8 cellular contexts compared by ENCODE assay signal in genomic region chr5:43396762-43397304, GRCh38. TPM values are rescaled to one million over a fixed set of nuclear protein-coding genes. Genes with fewer than 3 reads are reported as not detected.
DNase-seq lines count a peak whose midpoint lies in the region; ATAC-seq, FAIRE-seq and TF ChIP-seq lines count a peak whose summit lies in the region.

No MANE protein-coding gene starts in this region.

- FAIRE-seq in H1 (lab: Jason Lieb, UNC) = no peak

- no peak overlapping the region for H3K23ac ChIP-seq in H1 (ENCODE audit: insufficient read length)

- no peaks in the 10 kb centered on the region for H3K36me3 ChIP-seq in H1 (ENCODE audit: control insufficient read depth in 2 of 4, insufficient read depth in 4 of 4, low read length in 3 of 4)
- no peaks in the 10 kb centered on the region for H3K36me3 ChIP-seq in naive thymus-derived CD4-positive, alpha-beta T cell (ENCODE audit: control insufficient read depth in 2 of 3, insufficient read depth in 3 of 3, low read length in 3 of 3)

- H3K4me2 ChIP-seq in H1 (ENCODE audit: insufficient read depth in 1 of 2, low read depth in 2 of 2, low read length in 2 of 2) = peak overlapping the region; percentile 64 to 89

- no peaks in the 10 kb centered on the region for H3K79me1 ChIP-seq in H1 (ENCODE audit: low read depth, low read length)

- H3K23me2 ChIP-seq in H1 (ENCODE audit: low read depth, low read length) = no peaks in the 10 kb centered on the region

- peaks cover 18% of the 10 kb centered on the region for H3K36me3 Mint-ChIP-seq in CD4-positive, alpha-beta T cell (ENCODE audit: low read depth)
- H3K36me3 Mint-ChIP-seq in naive thymus-derived CD4-positive, alpha-beta T cell = peaks cover 0 to 25% (median 11%) of the 10 kb centered on the region in 5 donors

- H2BK20ac ChIP-seq in H1 (ENCODE audit: low read length) = no peak overlapping the region

- H3K27me3 ChIP-seq in CD4-positive, alpha-beta T cell (ENCODE audit: control insufficient read depth, insufficient read depth, low read length) = no peaks in the 10 kb centered on the region
- peaks cover 0 to 10% (median 6%) of the 10 kb centered on the region in 4 experiments; a peak in 5 of 7 replicates for H3K27me3 ChIP-seq in H1 (replicated peaks in 1 of 4; ENCODE audit: control insufficient read depth in 3 of 4, extremely low read depth in 1 of 4, insufficient read depth in 3 of 4, low read length in 3 of 4)
- H3K27me3 ChIP-seq in naive thymus-derived CD4-positive, alpha-beta T cell (ENCODE audit: control insufficient read depth in 2 of 2, insufficient read depth in 2 of 2, low read length in 2 of 2) = no peaks in the 10 kb centered on the region

- intact Hi-C loops in CD4-positive, alpha-beta T cell (cut with DNase I, micrococcal nuclease) = loop anchor here in 1 of 2 experiments (1.0 to 10.0 kb wide), 3 partner anchors 84 to 332 kb away; partner anchors contain the start of genes HMGCS1 and TMEM267
- intact Hi-C loops in naive thymus-derived CD4-positive, alpha-beta T cell (cut with micrococcal nuclease) = loop anchor here (1.0 to 5.0 kb wide), 12 partner anchors 84 to 1475 kb away; partner anchors contain the start of genes PAIP1 (in 2 of the 2), HMGCS1 (in 1 of the 2), NNT (in 1 of the 2) and TMEM267 (in 1 of the 2)

- 0 out of 3 replicates have a peak, but pooled peaks of 1 of the 2 experiments have one; percentile 27 for TF ChIP-seq POLR2A in H1 (IDR thresholded peaks at IDR 0.05; ENCODE audit: control extremely low read depth in 1 of 2, low read depth in 2 of 2, low read length in 2 of 2)

- peak overlapping the region; percentile 55; the same call in 1 of the 2 replicates for H2BK12ac ChIP-seq in H1 (ENCODE audit: low read depth, low read length)

- TF ChIP-seq RAD21 in H1 (IDR thresholded peaks at IDR 0.05 in 1 of 2, conservative IDR thresholded peaks at IDR 0.05 in 1 of 2; ENCODE audit: low read depth in 2 of 2, low read length in 2 of 2) = no peak

- H3K27me3 Mint-ChIP-seq in CD4-positive, alpha-beta T cell = no peaks in the 10 kb centered on the region
- no peaks in the 10 kb centered on the region for H3K27me3 Mint-ChIP-seq in naive thymus-derived CD4-positive, alpha-beta T cell
- no peaks in the 10 kb centered on the region for H3K27me3 Mint-ChIP-seq in stimulated activated naive CD8-positive, alpha-beta T cell treated with anti-CD3 and anti-CD28 coated beads, Interleukin-15, amount 100 ng/mL, for 72 hours

- H3K4me3 ChIP-seq in H1 (ENCODE audit: extremely low read depth in 1 of 4, insufficient read depth in 2 of 4, low read depth in 3 of 4, low read length in 4 of 4) = peak overlapping the region; percentile 40 to 53 (median 48); a peak in 7 of 8 replicates
- H3K4me3 ChIP-seq in naive thymus-derived CD4-positive, alpha-beta T cell (ENCODE audit: low read length) = peak overlapping the region; percentile 80

- H4K91ac ChIP-seq in H1 (replicated peaks; ENCODE audit: insufficient read length, low read length) = no peak overlapping the region

- no peak for TF ChIP-seq EP300 in H1 (IDR thresholded peaks at IDR 0.05; ENCODE audit: borderline replicate concordance in 1 of 2, low read depth in 2 of 2, low read length in 2 of 2)

- H3K4me1 ChIP-seq in H1 (replicated peaks in 1 of 4; ENCODE audit: control insufficient read depth in 3 of 4, insufficient read depth in 4 of 4, low read length in 3 of 4) = no peaks in the 10 kb centered on the region
- H3K4me1 ChIP-seq in naive thymus-derived CD4-positive, alpha-beta T cell (ENCODE audit: control insufficient read depth in 2 of 2, insufficient read depth in 2 of 2, low read length in 2 of 2) = peaks cover 3 to 7% of the 10 kb centered on the region in 2 donors

- H3K4me3 Mint-ChIP-seq in CD4-positive, alpha-beta T cell = peak overlapping the region; percentile 96
- H3K4me3 Mint-ChIP-seq in naive thymus-derived CD4-positive, alpha-beta T cell = peak overlapping the region; percentile 88 to 100 (median 98)
- peak overlapping the region; percentile 93 to 96 for H3K4me3 Mint-ChIP-seq in stimulated activated naive CD8-positive, alpha-beta T cell treated with anti-CD3 and anti-CD28 coated beads, Interleukin-15, amount 100 ng/mL, for 72 hours

- H4K5ac ChIP-seq in H1 (ENCODE audit: insufficient read length, low read depth, low read length) = no peak overlapping the region

- H3K4ac ChIP-seq in H1 (replicated peaks; ENCODE audit: insufficient read length, low read depth, low read length) = no peak overlapping the region

- H3K27ac ChIP-seq in CD4-positive, alpha-beta T cell (ENCODE audit: low read depth, low read length) = peak overlapping the region; percentile 40
- H3K27ac ChIP-seq in H1 (ENCODE audit: low read depth, low read length) = no peak overlapping the region
- peak overlapping the region; percentile 76 for H3K27ac ChIP-seq in naive thymus-derived CD4-positive, alpha-beta T cell (ENCODE audit: low read depth, low read length)

- WGBS in H1 (ENCODE audit: extremely low coverage in 1 of 2, insufficient coverage in 1 of 2, insufficient read length in 1 of 2, insufficient replicate concordance in 2 of 2, low coverage in 1 of 2, low lambda C conversion rate in 2 of 2, missing lambda C conversion rate in 1 of 2), 2 experiments = 38% methylated on average over 53 of the region's 53 CpGs; no CpG with 5 or more reads in 1 of the 2 experiments

- H3K9ac ChIP-seq in H1 (replicated peaks in 1 of 4; ENCODE audit: extremely low read depth in 1 of 4, low read depth in 3 of 4, low read length in 3 of 4) = peak overlapping the region in 3 of 4 experiments; percentile 66 to 70 (median 70); a peak in 6 of 7 replicates

- H3K79me2 ChIP-seq in H1 (ENCODE audit: control insufficient read depth in 1 of 2, insufficient read depth in 2 of 2, low read length in 2 of 2) = no peaks in the 10 kb centered on the region

- H2AFZ ChIP-seq in H1 (ENCODE audit: low read length) = peak overlapping the region; percentile 93

- no peak overlapping the region for H2BK15ac ChIP-seq in H1 (ENCODE audit: low read length)

- H4K8ac ChIP-seq in H1 (ENCODE audit: extremely low read depth, insufficient read depth, low read length) = peak overlapping the region; percentile 97; the same call in 1 of the 2 replicates

- POLR2A ChIA-PET in CD4-positive, alpha-beta T cell (lab: Charles Lee) = interaction anchor here (0.6 to 2.7 kb wide), 12 partner anchors 82 to 387 kb away, joined by 3 to 65 read pairs (median 4); partner anchors contain the start of genes ANXA2R, C5orf34, HMGCS1 and NNT
- POLR2A ChIA-PET in H1 (lab: Charles Lee; ENCODE audit: partially characterized antibody) = interaction anchor here (0.9 to 1.1 kb wide), 3 partner anchors 85 to 88 kb away, joined by 3 to 4 read pairs (median 4); no protein-coding TSS in a partner anchor
- POLR2A ChIA-PET in naive thymus-derived CD4-positive, alpha-beta T cell (lab: Charles Lee) = interaction anchor here (0.7 to 5.2 kb wide), 11 partner anchors 72 to 447 kb away, joined by 3 to 59 read pairs (median 3); partner anchors contain the start of genes HMGCS1 and TMEM267

- peaks cover 32% of the 10 kb centered on the region for H3K4me1 Mint-ChIP-seq in CD4-positive, alpha-beta T cell (ENCODE audit: low read depth)
- peaks cover 15 to 62% (median 41%) of the 10 kb centered on the region in 7 donors for H3K4me1 Mint-ChIP-seq in naive thymus-derived CD4-positive, alpha-beta T cell
- H3K4me1 Mint-ChIP-seq in stimulated activated naive CD8-positive, alpha-beta T cell treated with anti-CD3 and anti-CD28 coated beads, Interleukin-15, amount 100 ng/mL, for 72 hours = peaks cover 49% of the 10 kb centered on the region

- no peaks in the 10 kb centered on the region for H3K9me3 ChIP-seq in CD4-positive, alpha-beta T cell (ENCODE audit: control insufficient read depth, low read length)
- H3K9me3 ChIP-seq in H1 (ENCODE audit: insufficient read depth in 2 of 2, low read depth in 1 of 2, low read length in 1 of 2) = peaks cover 0 to 3% of the 10 kb centered on the region in 2 experiments; a peak in 1 of 4 replicates
- H3K9me3 ChIP-seq in naive thymus-derived CD4-positive, alpha-beta T cell (ENCODE audit: control insufficient read depth in 2 of 3, low read length in 3 of 3) = no peaks in the 10 kb centered on the region

- peak; percentile 94 for ATAC-seq in CD4-positive, alpha-beta T cell (ENCODE audit: poor library complexity)
- peak; percentile 99 for ATAC-seq in GM19463 (IDR thresholded peaks at IDR 0.05; ENCODE audit: unreplicated experiment)
- ATAC-seq in naive thymus-derived CD4-positive, alpha-beta T cell = peak; percentile 96
- peak; percentile 100 for ATAC-seq in stimulated activated naive CD8-positive, alpha-beta T cell treated with anti-CD3 and anti-CD28 coated beads, Interleukin-15, amount 100 ng/mL, for 72 hours

- no peak overlapping the region for H3K18ac ChIP-seq in H1 (ENCODE audit: extremely low read depth, low read length)

- no peak for TF ChIP-seq CTCF in CD4-positive, alpha-beta T cell (IDR thresholded peaks at IDR 0.05)
- no peak for TF ChIP-seq CTCF in H1 (IDR thresholded peaks at IDR 0.05; ENCODE audit: control extremely low read depth in 1 of 3, insufficient read depth in 1 of 3, low read depth in 1 of 3, low read length in 3 of 3)

- H3K9me3 Mint-ChIP-seq in CD4-positive, alpha-beta T cell = no peaks in the 10 kb centered on the region
- H3K9me3 Mint-ChIP-seq in naive thymus-derived CD4-positive, alpha-beta T cell = peaks cover 0 to 2% (median 0%) of the 10 kb centered on the region in 11 donors
- H3K9me3 Mint-ChIP-seq in stimulated activated naive CD8-positive, alpha-beta T cell treated with anti-CD3 and anti-CD28 coated beads, Interleukin-15, amount 100 ng/mL, for 72 hours = no peaks in the 10 kb centered on the region

- no peak overlapping the region for H2BK5ac ChIP-seq in H1 (ENCODE audit: low read depth, low read length)

- no peaks in the 10 kb centered on the region for H4K20me1 ChIP-seq in H1 (replicated peaks in 1 of 2; ENCODE audit: control insufficient read depth in 1 of 2, insufficient read depth in 2 of 2, low read length in 2 of 2)

- peak; percentile 36 to 63 (median 52) for DNase-seq in CD4-positive, alpha-beta T cell
- peak; percentile 63 for DNase-seq in HPDE6-E6E7 (ENCODE audit: extremely low spot score)
- DNase-seq in activated CD4-positive, alpha-beta T cell treated with anti-CD3 and anti-CD28 coated beads, Interleukin-2, amount 50 U/mL, for 24 hours (ENCODE audit: low read depth in 1 of 2, low spot score in 1 of 2) = peak; percentile 31 to 36
- DNase-seq in H1 (ENCODE audit: low read depth in 1 of 2, low spot score in 2 of 2) = no peak
- peak; percentile 42 to 74 (median 66) for DNase-seq in naive thymus-derived CD4-positive, alpha-beta T cell
- DNase-seq in stimulated activated naive CD8-positive, alpha-beta T cell treated with anti-CD3 and anti-CD28 coated beads, Interleukin-15, amount 100 ng/mL, for 72 hours = peak; percentile 70 to 76
- DNase-seq in NCI-H187 (lab: John Stamatoyannopoulos, UW) = no peak

- H3K14ac ChIP-seq in H1 (ENCODE audit: insufficient read length) = no peak overlapping the region

- CTCF ChIA-PET in CD4-positive, alpha-beta T cell (lab: Charles Lee) = interaction anchor here (1.4 kb wide), 1 partner anchor 87 kb away, joined by 5 read pairs; the partner anchor contains the start of gene TMEM267
- CTCF ChIA-PET in H1 (lab: Charles Lee; ENCODE audit: partially characterized antibody) = interaction anchor here (1.3 to 1.5 kb wide), 3 partner anchors 8 to 171 kb away, joined by 3 to 5 read pairs (median 4); no protein-coding TSS in a partner anchor
- CTCF ChIA-PET in naive thymus-derived CD4-positive, alpha-beta T cell (lab: Charles Lee) = interaction anchor here (0.7 to 1.2 kb wide), 3 partner anchors 92 to 1539 kb away, joined by 3 to 5 read pairs (median 3); no protein-coding TSS in a partner anchor

- H3K27ac Mint-ChIP-seq in CD4-positive, alpha-beta T cell = peak overlapping the region; percentile 94
- peak overlapping the region; percentile 93 to 99 (median 97) for H3K27ac Mint-ChIP-seq in naive thymus-derived CD4-positive, alpha-beta T cell
- peak overlapping the region; percentile 97 for H3K27ac Mint-ChIP-seq in stimulated activated naive CD8-positive, alpha-beta T cell treated with anti-CD3 and anti-CD28 coated beads, Interleukin-15, amount 100 ng/mL, for 72 hours

- no peak overlapping the region for H2AK5ac ChIP-seq in H1 (ENCODE audit: low read depth, low read length)

- H3K56ac ChIP-seq in H1 (replicated peaks; ENCODE audit: insufficient read length, low read depth, low read length) = no peak overlapping the region

- H2BK120ac ChIP-seq in H1 (replicated peaks; ENCODE audit: low read depth, low read length) = no peak overlapping the region

RNA-seq across cellular contexts. Expression of gene CCL28, which starts 15.4 kb away (rescaled TPM):
- total RNA-seq in CD4-positive, alpha-beta T cell = 10 to 100 TPM; 20.6 to 20.9 TPM
- total RNA-seq in H1 (2021; fragmentation: NEBNext Ultra II Directional; extraction: Animal tissue kit (Norgen Biotek cat#: 25700)) = not detected in 2 replicates
- 0.95 and 1.1 TPM in 2 replicates for polyA plus RNA-seq in H1 (2011; rRNA removed)
- polyA plus RNA-seq in H1 (2011; cell fraction: cytosol; rRNA removed) = 1.2 TPM
- 1.3 TPM for polyA plus RNA-seq in H1 (2011; cell fraction: nucleus; rRNA removed)
- 0.39 to 0.66 TPM (median 0.62 TPM) in 4 replicates for polyA plus RNA-seq in H1 (2012, experiment 1 of 2)
- 0.38 TPM for polyA plus RNA-seq in H1 (2012, experiment 2 of 2)
- polyA plus RNA-seq in H1 (2013, experiment 1 of 2) = 0.08 TPM
- 0.26 TPM for polyA plus RNA-seq in H1 (2013, experiment 2 of 2)
- polyA minus RNA-seq in H1 (2011; rRNA and poly(A)+ RNA removed) = 0.85 and 2.2 TPM in 2 replicates
- polyA minus RNA-seq in H1 (2011; cell fraction: cytosol; rRNA and poly(A)+ RNA removed) = 1.2 TPM
- 1.6 TPM for polyA minus RNA-seq in H1 (2011; cell fraction: nucleus; rRNA and poly(A)+ RNA removed)
- total RNA-seq in naive thymus-derived CD4-positive, alpha-beta T cell = 10 to 100 TPM; 13.9 to 23.2 (median 17.3) TPM
- 10 to 100 TPM in 1 of 2 donors, 1 to 10 TPM in 1; 9.8 to 19.0 TPM for polyA plus RNA-seq in naive thymus-derived CD4-positive, alpha-beta T cell

Comparison
In these comparisons a context has a peak if more than half of its experiments do, and no peak if none do; other contexts are left out.
1. DNase-seq: peak in CD4-positive, alpha-beta T cell (10 of 10), HPDE6-E6E7 (single experiment), activated CD4-positive, alpha-beta T cell treated with anti-CD3 and anti-CD28 coated beads, Interleukin-2, amount 50 U/mL, for 24 hours (2 of 2), naive thymus-derived CD4-positive, alpha-beta T cell (9 of 9) and stimulated activated naive CD8-positive, alpha-beta T cell treated with anti-CD3 and anti-CD28 coated beads, Interleukin-15, amount 100 ng/mL, for 72 hours (2 of 2); none in H1 (0 of 2) and NCI-H187 (0 of 2).
2. RNA of gene CCL28, which starts 15.4 kb away (total RNA-seq): 20.6 to 20.9 TPM in CD4-positive, alpha-beta T cell and 13.9 to 23.2 TPM in naive thymus-derived CD4-positive, alpha-beta T cell; not detected in H1; every median in the first group is over 10 times any median in the second.
3. Peak in every context shown above with its lines, with median percentiles within 50 percentile points of each other: ATAC-seq, H3K27ac Mint-ChIP-seq and H3K4me3 Mint-ChIP-seq.